Comparison of ENCODE assay signal across 21 cellular contexts in the genomic region with DNA sequence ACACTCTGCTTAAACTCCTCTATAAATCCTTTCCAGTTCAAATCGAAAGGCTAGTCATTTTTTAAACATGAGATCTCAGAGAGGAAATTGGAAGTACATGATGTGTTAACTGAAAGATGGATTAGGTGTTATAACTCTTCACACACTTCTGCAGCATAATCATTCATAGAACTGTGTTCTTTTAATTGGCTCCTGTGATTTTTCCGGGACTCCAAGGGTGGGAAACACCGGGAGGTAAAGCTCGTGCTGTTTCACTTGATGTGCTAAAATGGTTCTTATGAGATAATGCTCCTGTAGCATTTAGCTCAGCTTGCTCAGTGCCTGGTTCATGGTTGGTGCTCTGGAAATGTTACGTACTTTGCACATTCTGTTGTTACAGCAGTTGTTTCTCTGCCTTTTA. TPM values are rescaled to one million over a fixed set of nuclear protein-coding genes. Genes with fewer than 3 reads are reported as not detected.
DNase-seq lines count a peak whose midpoint lies in the region; ATAC-seq and TF ChIP-seq lines count a peak whose summit lies in the region.
"Had no signal": no experiment of that assay in that cellular context is flagged by ENCODE, and none has a peak within 500 bp of the region (broad histone marks: within the 10 kb centered on the region; RNA-seq: fewer than 3 reads in every experiment).

No MANE protein-coding gene starts in this region.

- TF ChIP-seq CTCF in WTC11 (IDR thresholded peaks at IDR 0.05), result no peak
- TF ChIP-seq CTCF in nephron progenitor cell (IDR thresholded peaks at IDR 0.05), result no peak

- no peaks in the 10 kb centered on the region for H3K9me3 ChIP-seq in HUES48 (ENCODE audit: control insufficient read depth, insufficient read depth, low read length)
- H3K9me3 ChIP-seq: A549 had no signal

- H3K4me3 ChIP-seq in HUES48 (ENCODE audit: low read depth, low read length), result no peak overlapping the region
- H3K4me3 ChIP-seq: A549, GM23248 had no signal

- DNase-seq in NCI-H146 (lab: John Stamatoyannopoulos, UW), result peak; percentile 24
- no peak for DNase-seq in NCI-H146 treated with DMSO at 0.1 percent for 48 hours (lab: John Stamatoyannopoulos, UW; ENCODE audit: unreplicated experiment)
- no peak for DNase-seq in WTC11 (ENCODE audit: low spot score)
- no peak for DNase-seq in nephron progenitor cell
- no peak for DNase-seq in NCI-H345 treated with DMSO at 0.1 percent for 48 hours (lab: John Stamatoyannopoulos, UW; ENCODE audit: unreplicated experiment)
- DNase-seq: 8988T; C1 segment of cervical spinal cord; Calu3; CD4-positive, alpha-beta memory T cell; COR-L47; DMS53; DMS79 treated with DMSO at 0.1 percent for 48 hours; GF-D8; GM23248; H7; HFFc6 had no signal

- H3K27me3 Mint-ChIP-seq in WTC11 (ENCODE audit: low read depth) (no peaks in the 10 kb centered on the region), nephron progenitor cell (ENCODE audit: low read depth, poor library complexity) (no peaks in the 10 kb centered on the region)
- H3K27me3 Mint-ChIP-seq: CD4-positive, alpha-beta memory T cell had no signal

- H3K27ac Mint-ChIP-seq in WTC11, result peak overlapping the region; percentile 17; the same call in 1 of the 2 replicates
- peak overlapping the region; percentile 77 for H3K27ac Mint-ChIP-seq in nephron progenitor cell
- H3K27ac Mint-ChIP-seq: CD4-positive, alpha-beta memory T cell; HFFc6 had no signal

- no peaks in the 10 kb centered on the region for H3K36me3 ChIP-seq in HUES48 (ENCODE audit: control insufficient read depth, insufficient read depth, low read length)

- H3K4me3 Mint-ChIP-seq in WTC11, result no peak overlapping the region
- no peak overlapping the region for H3K4me3 Mint-ChIP-seq in nephron progenitor cell
- H3K4me3 Mint-ChIP-seq: CD4-positive, alpha-beta memory T cell; HFFc6 had no signal

- POLR2A ChIA-PET in WTC11 (lab: Charles Lee), result interaction anchor here (0.6 kb wide), 1 partner anchor 513 kb away, joined by 3 read pairs; no protein-coding TSS in a partner anchor

- CTCF ChIA-PET in WTC11 (lab: Charles Lee), result interaction anchor here (0.8 kb wide), 1 partner anchor 24 kb away, joined by 3 read pairs; no protein-coding TSS in a partner anchor

- H3K4me1 Mint-ChIP-seq in WTC11 (peaks cover 12% of the 10 kb centered on the region), nephron progenitor cell (no peaks in the 10 kb centered on the region)

- H3K27ac ChIP-seq in HUES48 (ENCODE audit: low read depth, low read length), result peak overlapping the region; percentile 21
- H3K27ac ChIP-seq: A549, GM23248 had no signal

- no peak overlapping the region for H3K9ac ChIP-seq in HUES48 (ENCODE audit: low read depth, low read length)
- H3K9ac ChIP-seq: GM23248 had no signal

- H3K4me1 ChIP-seq in HUES48 (ENCODE audit: control insufficient read depth, insufficient read depth, low read length), result peaks cover 7% of the 10 kb centered on the region

- H3K9me3 Mint-ChIP-seq in WTC11 (no peaks in the 10 kb centered on the region; the same call in 1 of the 2 replicates), nephron progenitor cell (no peaks in the 10 kb centered on the region)
- H3K9me3 Mint-ChIP-seq: HFFc6 had no signal

- no peak for ATAC-seq in WTC11
- ATAC-seq in HG03354 (IDR thresholded peaks at IDR 0.05; ENCODE audit: poor library complexity, severe bottlenecking, unreplicated experiment), result no peak
- ATAC-seq in GM21825 (IDR thresholded peaks at IDR 0.05; ENCODE audit: unreplicated experiment), result no peak
- ATAC-seq: A549, HCT116 had no signal

- no peaks in the 10 kb centered on the region for H3K27me3 ChIP-seq in HUES48 (ENCODE audit: control insufficient read depth, insufficient read depth, low read length)

- H3K36me3 Mint-ChIP-seq in WTC11 (peaks cover 3% of the 10 kb centered on the region; the same call in 1 of the 2 replicates), nephron progenitor cell (ENCODE audit: low read depth) (peaks cover 45% of the 10 kb centered on the region)
- H3K36me3 Mint-ChIP-seq: CD4-positive, alpha-beta memory T cell had no signal

TF ChIP-seq in WTC11, 78 proteins besides CTCF, POLR2A, EP300 and RAD21:
- TF ChIP-seq CREM (CRISPR knock-in tag; IDR thresholded peaks at IDR 0.05) (no peak), ATF1 (CRISPR knock-in tag; IDR thresholded peaks at IDR 0.05) (no peak), SMAD4 (CRISPR knock-in tag; IDR thresholded peaks at IDR 0.05) (no peak), PRRX2 (CRISPR knock-in tag; IDR thresholded peaks at IDR 0.05) (no peak), ZNF138 (CRISPR knock-in tag; conservative IDR thresholded peaks at IDR 0.05) (no peak)
- TF ChIP-seq, protein P1, sequence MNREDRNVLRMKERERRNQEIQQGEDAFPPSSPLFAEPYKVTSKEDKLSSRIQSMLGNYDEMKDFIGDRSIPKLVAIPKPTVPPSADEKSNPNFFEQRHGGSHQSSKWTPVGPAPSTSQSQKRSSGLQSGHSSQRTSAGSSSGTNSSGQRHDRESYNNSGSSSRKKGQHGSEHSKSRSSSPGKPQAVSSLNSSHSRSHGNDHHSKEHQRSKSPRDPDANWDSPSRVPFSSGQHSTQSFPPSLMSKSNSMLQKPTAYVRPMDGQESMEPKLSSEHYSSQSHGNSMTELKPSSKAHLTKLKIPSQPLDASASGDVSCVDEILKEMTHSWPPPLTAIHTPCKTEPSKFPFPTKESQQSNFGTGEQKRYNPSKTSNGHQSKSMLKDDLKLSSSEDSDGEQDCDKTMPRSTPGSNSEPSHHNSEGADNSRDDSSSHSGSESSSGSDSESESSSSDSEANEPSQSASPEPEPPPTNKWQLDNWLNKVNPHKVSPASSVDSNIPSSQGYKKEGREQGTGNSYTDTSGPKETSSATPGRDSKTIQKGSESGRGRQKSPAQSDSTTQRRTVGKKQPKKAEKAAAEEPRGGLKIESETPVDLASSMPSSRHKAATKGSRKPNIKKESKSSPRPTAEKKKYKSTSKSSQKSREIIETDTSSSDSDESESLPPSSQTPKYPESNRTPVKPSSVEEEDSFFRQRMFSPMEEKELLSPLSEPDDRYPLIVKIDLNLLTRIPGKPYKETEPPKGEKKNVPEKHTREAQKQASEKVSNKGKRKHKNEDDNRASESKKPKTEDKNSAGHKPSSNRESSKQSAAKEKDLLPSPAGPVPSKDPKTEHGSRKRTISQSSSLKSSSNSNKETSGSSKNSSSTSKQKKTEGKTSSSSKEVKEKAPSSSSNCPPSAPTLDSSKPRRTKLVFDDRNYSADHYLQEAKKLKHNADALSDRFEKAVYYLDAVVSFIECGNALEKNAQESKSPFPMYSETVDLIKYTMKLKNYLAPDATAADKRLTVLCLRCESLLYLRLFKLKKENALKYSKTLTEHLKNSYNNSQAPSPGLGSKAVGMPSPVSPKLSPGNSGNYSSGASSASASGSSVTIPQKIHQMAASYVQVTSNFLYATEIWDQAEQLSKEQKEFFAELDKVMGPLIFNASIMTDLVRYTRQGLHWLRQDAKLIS (CRISPR knock-in tag; IDR thresholded peaks at IDR 0.05; ENCODE audit: borderline replicate concordance), result no peak
- TF ChIP-seq, protein P2, sequence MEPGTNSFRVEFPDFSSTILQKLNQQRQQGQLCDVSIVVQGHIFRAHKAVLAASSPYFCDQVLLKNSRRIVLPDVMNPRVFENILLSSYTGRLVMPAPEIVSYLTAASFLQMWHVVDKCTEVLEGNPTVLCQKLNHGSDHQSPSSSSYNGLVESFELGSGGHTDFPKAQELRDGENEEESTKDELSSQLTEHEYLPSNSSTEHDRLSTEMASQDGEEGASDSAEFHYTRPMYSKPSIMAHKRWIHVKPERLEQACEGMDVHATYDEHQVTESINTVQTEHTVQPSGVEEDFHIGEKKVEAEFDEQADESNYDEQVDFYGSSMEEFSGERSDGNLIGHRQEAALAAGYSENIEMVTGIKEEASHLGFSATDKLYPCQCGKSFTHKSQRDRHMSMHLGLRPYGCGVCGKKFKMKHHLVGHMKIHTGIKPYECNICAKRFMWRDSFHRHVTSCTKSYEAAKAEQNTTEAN (CRISPR knock-in tag; IDR thresholded peaks at IDR 0.05), result no peak
- TF ChIP-seq, protein P3, sequence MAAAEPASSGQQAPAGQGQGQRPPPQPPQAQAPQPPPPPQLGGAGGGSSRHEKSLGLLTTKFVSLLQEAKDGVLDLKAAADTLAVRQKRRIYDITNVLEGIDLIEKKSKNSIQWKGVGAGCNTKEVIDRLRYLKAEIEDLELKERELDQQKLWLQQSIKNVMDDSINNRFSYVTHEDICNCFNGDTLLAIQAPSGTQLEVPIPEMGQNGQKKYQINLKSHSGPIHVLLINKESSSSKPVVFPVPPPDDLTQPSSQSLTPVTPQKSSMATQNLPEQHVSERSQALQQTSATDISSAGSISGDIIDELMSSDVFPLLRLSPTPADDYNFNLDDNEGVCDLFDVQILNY (CRISPR knock-in tag; IDR thresholded peaks at IDR 0.05), result no peak
- TF ChIP-seq, protein P4, sequence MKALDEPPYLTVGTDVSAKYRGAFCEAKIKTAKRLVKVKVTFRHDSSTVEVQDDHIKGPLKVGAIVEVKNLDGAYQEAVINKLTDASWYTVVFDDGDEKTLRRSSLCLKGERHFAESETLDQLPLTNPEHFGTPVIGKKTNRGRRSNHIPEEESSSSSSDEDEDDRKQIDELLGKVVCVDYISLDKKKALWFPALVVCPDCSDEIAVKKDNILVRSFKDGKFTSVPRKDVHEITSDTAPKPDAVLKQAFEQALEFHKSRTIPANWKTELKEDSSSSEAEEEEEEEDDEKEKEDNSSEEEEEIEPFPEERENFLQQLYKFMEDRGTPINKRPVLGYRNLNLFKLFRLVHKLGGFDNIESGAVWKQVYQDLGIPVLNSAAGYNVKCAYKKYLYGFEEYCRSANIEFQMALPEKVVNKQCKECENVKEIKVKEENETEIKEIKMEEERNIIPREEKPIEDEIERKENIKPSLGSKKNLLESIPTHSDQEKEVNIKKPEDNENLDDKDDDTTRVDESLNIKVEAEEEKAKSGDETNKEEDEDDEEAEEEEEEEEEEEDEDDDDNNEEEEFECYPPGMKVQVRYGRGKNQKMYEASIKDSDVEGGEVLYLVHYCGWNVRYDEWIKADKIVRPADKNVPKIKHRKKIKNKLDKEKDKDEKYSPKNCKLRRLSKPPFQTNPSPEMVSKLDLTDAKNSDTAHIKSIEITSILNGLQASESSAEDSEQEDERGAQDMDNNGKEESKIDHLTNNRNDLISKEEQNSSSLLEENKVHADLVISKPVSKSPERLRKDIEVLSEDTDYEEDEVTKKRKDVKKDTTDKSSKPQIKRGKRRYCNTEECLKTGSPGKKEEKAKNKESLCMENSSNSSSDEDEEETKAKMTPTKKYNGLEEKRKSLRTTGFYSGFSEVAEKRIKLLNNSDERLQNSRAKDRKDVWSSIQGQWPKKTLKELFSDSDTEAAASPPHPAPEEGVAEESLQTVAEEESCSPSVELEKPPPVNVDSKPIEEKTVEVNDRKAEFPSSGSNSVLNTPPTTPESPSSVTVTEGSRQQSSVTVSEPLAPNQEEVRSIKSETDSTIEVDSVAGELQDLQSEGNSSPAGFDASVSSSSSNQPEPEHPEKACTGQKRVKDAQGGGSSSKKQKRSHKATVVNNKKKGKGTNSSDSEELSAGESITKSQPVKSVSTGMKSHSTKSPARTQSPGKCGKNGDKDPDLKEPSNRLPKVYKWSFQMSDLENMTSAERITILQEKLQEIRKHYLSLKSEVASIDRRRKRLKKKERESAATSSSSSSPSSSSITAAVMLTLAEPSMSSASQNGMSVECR (CRISPR knock-in tag; IDR thresholded peaks at IDR 0.05; ENCODE audit: borderline replicate concordance), result no peak

RNA-seq across cellular contexts. Expression of a gene that starts 40.2 kb away (rescaled TPM):
- total RNA-seq in WTC11 (2021), result 12.8 to 22.6 TPM (median 14.9 TPM) in 3 replicates
